ENCODE assay signal across 23 cellular contexts in genomic region chr11:41382927-41383326, GRCh38.
DNase-seq lines count a peak whose midpoint lies in the region; ATAC-seq and TF ChIP-seq lines count a peak whose summit lies in the region.
"Had no signal": no experiment of that assay in that cellular context is flagged by ENCODE, and none has a peak within 500 bp of the region (broad histone marks: within the 10 kb centered on the region; RNA-seq: fewer than 3 reads in every experiment).

No MANE protein-coding gene starts in this region.

- H3K9me2 ChIP-seq in hepatocyte (replicated peaks; ENCODE audit: insufficient read depth): no peaks in the 10 kb centered on the region

- no peak overlapping the region for H3K4ac ChIP-seq in neuronal stem cell (ENCODE audit: low read length)

- TF ChIP-seq CTCF in OCI-LY3 (IDR thresholded peaks at IDR 0.05; ENCODE audit: low read depth, low read length) (no peak), astrocyte of the spinal cord (IDR thresholded peaks at IDR 0.05; ENCODE audit: low read depth, low read length) (no peak), hepatocyte (IDR thresholded peaks at IDR 0.05; ENCODE audit: poor library complexity) (no peak)

- H3K4me2 ChIP-seq in OCI-LY3 (ENCODE audit: low read length) (no peak overlapping the region), hepatocyte (no peak overlapping the region), neuronal stem cell (ENCODE audit: insufficient read depth, low read length, poor library complexity, severe bottlenecking) (peak overlapping the region; percentile 14)

- H3K79me1 ChIP-seq in neuronal stem cell (ENCODE audit: low read depth, low read length): no peaks in the 10 kb centered on the region

- DNase-seq in astrocyte of the spinal cord (ENCODE audit: low read depth, low spot score): peak; percentile 21
- DNase-seq in hepatocyte (ENCODE audit: low spot score): peak; percentile 8
- no peak for DNase-seq in neuronal stem cell (ENCODE audit: low spot score)
- DNase-seq in DMS79 treated with DMSO at 0.1 percent for 48 hours (lab: John Stamatoyannopoulos, UW): no peak
- no peak for DNase-seq in stimulated activated CD8-positive, alpha-beta memory T cell treated with anti-CD3 and anti-CD28 coated beads, Interleukin-4, amount 100 ng/mL, for 48 hours
- no peak for DNase-seq in DMS 273 (lab: John Stamatoyannopoulos, UW; ENCODE audit: unreplicated experiment)
- DNase-seq: activated CD4-positive, alpha-beta memory T cell treated with anti-CD3 and anti-CD28 coated beads for 36 hours; activated effector memory CD4-positive, alpha-beta T cell treated with Interleukin-2 at 50 U/mL for 16 hours; activated naive CD8-positive, alpha-beta T cell treated with anti-CD3 and anti-CD28 coated beads, Interleukin-2, amount 10 ng/mL, durations not matched to agents 7 days and 5 days; foreskin melanocyte; hippocampal formation; IMR-90; mesenchymal stem cell; naive thymus-derived CD8-positive, alpha-beta T cell; NCI-H1436; posterior cingulate gyrus; stimulated activated CD4-positive, alpha-beta T cell treated with anti-CD3 and anti-CD28 coated beads, Interleukin-2, amount 100 ng/mL, for 24 hours; stimulated activated naive B cell treated with anti-CD40 and anti-IgM and Interleukin-4, amounts not matched to agents 10 μg/mL and 1 μg/mL and 100 μg/mL, for 72 hours; WERI-Rb-1 had no signal

- no peaks in the 10 kb centered on the region for H4K20me1 ChIP-seq in OCI-LY3 (ENCODE audit: insufficient read depth, low read length)
- no peaks in the 10 kb centered on the region for H4K20me1 ChIP-seq in hepatocyte (ENCODE audit: insufficient read depth, poor library complexity, severe bottlenecking)

- 69% methylated on average over 2 of the region's 2 CpGs for WGBS in hepatocyte (ENCODE audit: low lambda C conversion rate, missing lambda C conversion rate)
- no CpG with 5 or more reads among the region's 2 CpGs for WGBS in neuronal stem cell (ENCODE audit: extremely low coverage in 2 of 2, insufficient read length in 2 of 2, insufficient replicate concordance in 1 of 2), 2 donors

- H3K4me1 ChIP-seq in OCI-LY3 (ENCODE audit: low read length) (no peaks in the 10 kb centered on the region), hepatocyte (ENCODE audit: insufficient read depth) (no peaks in the 10 kb centered on the region), neuronal stem cell (ENCODE audit: control insufficient read depth in 2 of 2, insufficient read depth in 1 of 2, low read depth in 1 of 2, low read length in 2 of 2) (peaks cover 5 to 23% of the 10 kb centered on the region in 2 donors)

- no peak overlapping the region for H4K91ac ChIP-seq in neuronal stem cell (ENCODE audit: low read depth, low read length, poor library complexity)

- H3K27ac ChIP-seq in OCI-LY3 (ENCODE audit: low read length) (no peak overlapping the region), hepatocyte (no peak overlapping the region), neuronal stem cell (replicated peaks; ENCODE audit: low read length) (peak overlapping the region; percentile 20)
- H3K27ac ChIP-seq: cardiac muscle cell, WERI-Rb-1 had no signal

- no peak overlapping the region for H2AK5ac ChIP-seq in neuronal stem cell (ENCODE audit: low read depth, low read length)

- no peak overlapping the region for H4K8ac ChIP-seq in neuronal stem cell (ENCODE audit: low read depth, low read length)

- H3K14ac ChIP-seq in neuronal stem cell (ENCODE audit: low read length): no peak overlapping the region

- no peak overlapping the region for H2BK120ac ChIP-seq in neuronal stem cell (ENCODE audit: low read depth, low read length)

- H3K4me3 ChIP-seq in OCI-LY3 (ENCODE audit: low read length) (no peak overlapping the region), astrocyte of the spinal cord (ENCODE audit: low read depth, low read length) (no peak overlapping the region), hepatocyte (no peak overlapping the region), neuronal stem cell (ENCODE audit: low read length in 2 of 2) (no peak overlapping the region)
- H3K4me3 ChIP-seq: cardiac muscle cell had no signal

- no peak overlapping the region for H3K9ac ChIP-seq in OCI-LY3 (ENCODE audit: low read length)
- no peak overlapping the region for H3K9ac ChIP-seq in neuronal stem cell (ENCODE audit: low read depth, low read length, poor library complexity)

- H2AFZ ChIP-seq in OCI-LY3 (ENCODE audit: low read depth, low read length): peak overlapping the region; percentile 13; the same call in 1 of the 2 replicates
- no peak overlapping the region for H2AFZ ChIP-seq in hepatocyte
- H2AFZ ChIP-seq in neuronal stem cell (ENCODE audit: low read length): peak overlapping the region; percentile 3

- no peak overlapping the region for H2BK15ac ChIP-seq in neuronal stem cell (ENCODE audit: low read length)

- in situ Hi-C loops in astrocyte of the spinal cord (cut with HindIII; ENCODE audit: low sequenced_read_pairs): no loop called here

- ATAC-seq in HG02870 (IDR thresholded peaks at IDR 0.05; ENCODE audit: unreplicated experiment): no peak
- ATAC-seq: naive thymus-derived CD8-positive, alpha-beta T cell; SK-N-SH treated with all-trans-retinoic acid at 6 μM for 48 hours; stimulated activated naive B cell treated with anti-CD40 and anti-IgM and Interleukin-4, amounts not matched to agents 10 μg/mL and 1 μg/mL and 100 μg/mL, for 72 hours had no signal

- H3K23ac ChIP-seq in neuronal stem cell (ENCODE audit: low read depth, low read length, poor library complexity): no peak overlapping the region

- no peak overlapping the region for H2BK12ac ChIP-seq in neuronal stem cell (ENCODE audit: low read length)

- H3K27me3 ChIP-seq in OCI-LY3 (ENCODE audit: low read depth, low read length): no peaks in the 10 kb centered on the region
- H3K27me3 ChIP-seq in hepatocyte: no peaks in the 10 kb centered on the region
- H3K27me3 ChIP-seq in neuronal stem cell (ENCODE audit: control insufficient read depth in 3 of 3, insufficient read depth in 3 of 3, low read depth in 1 of 3, low read length in 3 of 3): no peaks in the 10 kb centered on the region
- H3K27me3 ChIP-seq: cardiac muscle cell had no signal

- no peaks in the 10 kb centered on the region for H3K36me3 ChIP-seq in OCI-LY3 (replicated peaks; ENCODE audit: low read depth, low read length)
- H3K36me3 ChIP-seq in hepatocyte (replicated peaks; ENCODE audit: insufficient read depth, low read depth): no peaks in the 10 kb centered on the region
- H3K36me3 ChIP-seq in neuronal stem cell (replicated peaks in 1 of 2; ENCODE audit: control insufficient read depth in 2 of 2, insufficient read depth in 2 of 2, low read length in 2 of 2): no peaks in the 10 kb centered on the region
- H3K36me3 ChIP-seq: cardiac muscle cell, WERI-Rb-1 had no signal

- H3K9me3 ChIP-seq in OCI-LY3 (ENCODE audit: insufficient read depth, low read length) (no peaks in the 10 kb centered on the region), hepatocyte (ENCODE audit: low read depth) (no peaks in the 10 kb centered on the region), neuronal stem cell (replicated peaks in 1 of 2; ENCODE audit: control insufficient read depth in 2 of 2, insufficient read depth in 1 of 2, low read depth in 1 of 2, low read length in 2 of 2) (peaks cover 0 to 12% of the 10 kb centered on the region in 2 donors)

- no peak overlapping the region for H2BK5ac ChIP-seq in neuronal stem cell (ENCODE audit: low read length)

- H3K18ac ChIP-seq in neuronal stem cell (ENCODE audit: low read length): no peak overlapping the region

- H3K79me2 ChIP-seq in OCI-LY3 (ENCODE audit: low read length) (no peaks in the 10 kb centered on the region), hepatocyte (no peaks in the 10 kb centered on the region)

Comparison
In these comparisons a context has a peak if more than half of its experiments do, and no peak if none do; other contexts are left out.
1. DNase-seq: peak in astrocyte of the spinal cord (single experiment) and hepatocyte (single experiment); none in neuronal stem cell (single experiment), DMS79 treated with DMSO at 0.1 percent for 48 hours (single experiment), stimulated activated CD8-positive, alpha-beta memory T cell treated with anti-CD3 and anti-CD28 coated beads, Interleukin-4, amount 100 ng/mL, for 48 hours (single experiment) and DMS 273 (single experiment).